ENCODE assay signal across 1 cellular context in the genomic region with DNA sequence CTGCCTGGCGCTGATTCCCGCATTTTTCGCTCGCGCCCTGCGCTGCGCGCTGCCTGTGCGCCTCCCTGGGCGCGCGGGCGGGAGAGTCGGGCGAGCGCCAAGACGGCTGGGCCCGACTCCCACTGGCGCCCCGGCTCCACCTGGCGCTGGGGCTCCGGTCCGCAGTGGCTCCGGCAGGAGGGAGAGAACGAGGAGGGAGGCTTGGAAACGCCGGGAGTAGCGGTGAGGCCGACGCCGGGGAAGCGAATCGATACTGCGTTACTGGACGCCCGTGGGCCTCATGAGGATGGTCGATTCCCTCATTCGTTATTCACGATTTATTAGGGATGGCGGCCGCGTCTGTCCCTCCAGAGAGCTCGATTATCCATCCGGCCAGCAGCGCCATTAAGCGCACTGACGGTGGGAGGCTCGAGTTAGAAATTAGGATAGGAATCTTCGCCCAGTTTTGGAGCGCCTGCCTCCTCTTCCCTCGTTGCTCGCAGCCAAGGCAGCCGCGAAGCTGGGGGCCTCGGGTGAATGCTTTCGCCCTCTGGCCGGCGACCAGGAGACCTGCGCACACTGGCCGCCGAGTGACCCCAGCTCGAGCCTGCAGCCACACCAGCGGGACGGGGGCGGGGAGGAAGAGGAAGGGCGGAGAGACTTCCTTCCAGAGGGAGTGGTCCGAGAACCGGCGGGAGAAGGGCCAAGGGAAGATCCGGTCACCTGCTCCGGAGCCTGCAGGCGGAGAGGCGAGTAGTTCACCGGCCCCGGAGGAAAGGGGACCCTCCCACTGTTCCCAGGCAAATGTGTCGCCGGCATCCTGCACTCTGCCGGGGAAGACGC.
TF ChIP-seq lines count a peak whose summit lies in the region.

No MANE protein-coding gene starts in this region.

TF ChIP-seq in K562, 482 proteins besides CTCF, POLR2A, EP300 and RAD21 (continued from another document and continues in another):
- TF ChIP-seq, protein P1, sequence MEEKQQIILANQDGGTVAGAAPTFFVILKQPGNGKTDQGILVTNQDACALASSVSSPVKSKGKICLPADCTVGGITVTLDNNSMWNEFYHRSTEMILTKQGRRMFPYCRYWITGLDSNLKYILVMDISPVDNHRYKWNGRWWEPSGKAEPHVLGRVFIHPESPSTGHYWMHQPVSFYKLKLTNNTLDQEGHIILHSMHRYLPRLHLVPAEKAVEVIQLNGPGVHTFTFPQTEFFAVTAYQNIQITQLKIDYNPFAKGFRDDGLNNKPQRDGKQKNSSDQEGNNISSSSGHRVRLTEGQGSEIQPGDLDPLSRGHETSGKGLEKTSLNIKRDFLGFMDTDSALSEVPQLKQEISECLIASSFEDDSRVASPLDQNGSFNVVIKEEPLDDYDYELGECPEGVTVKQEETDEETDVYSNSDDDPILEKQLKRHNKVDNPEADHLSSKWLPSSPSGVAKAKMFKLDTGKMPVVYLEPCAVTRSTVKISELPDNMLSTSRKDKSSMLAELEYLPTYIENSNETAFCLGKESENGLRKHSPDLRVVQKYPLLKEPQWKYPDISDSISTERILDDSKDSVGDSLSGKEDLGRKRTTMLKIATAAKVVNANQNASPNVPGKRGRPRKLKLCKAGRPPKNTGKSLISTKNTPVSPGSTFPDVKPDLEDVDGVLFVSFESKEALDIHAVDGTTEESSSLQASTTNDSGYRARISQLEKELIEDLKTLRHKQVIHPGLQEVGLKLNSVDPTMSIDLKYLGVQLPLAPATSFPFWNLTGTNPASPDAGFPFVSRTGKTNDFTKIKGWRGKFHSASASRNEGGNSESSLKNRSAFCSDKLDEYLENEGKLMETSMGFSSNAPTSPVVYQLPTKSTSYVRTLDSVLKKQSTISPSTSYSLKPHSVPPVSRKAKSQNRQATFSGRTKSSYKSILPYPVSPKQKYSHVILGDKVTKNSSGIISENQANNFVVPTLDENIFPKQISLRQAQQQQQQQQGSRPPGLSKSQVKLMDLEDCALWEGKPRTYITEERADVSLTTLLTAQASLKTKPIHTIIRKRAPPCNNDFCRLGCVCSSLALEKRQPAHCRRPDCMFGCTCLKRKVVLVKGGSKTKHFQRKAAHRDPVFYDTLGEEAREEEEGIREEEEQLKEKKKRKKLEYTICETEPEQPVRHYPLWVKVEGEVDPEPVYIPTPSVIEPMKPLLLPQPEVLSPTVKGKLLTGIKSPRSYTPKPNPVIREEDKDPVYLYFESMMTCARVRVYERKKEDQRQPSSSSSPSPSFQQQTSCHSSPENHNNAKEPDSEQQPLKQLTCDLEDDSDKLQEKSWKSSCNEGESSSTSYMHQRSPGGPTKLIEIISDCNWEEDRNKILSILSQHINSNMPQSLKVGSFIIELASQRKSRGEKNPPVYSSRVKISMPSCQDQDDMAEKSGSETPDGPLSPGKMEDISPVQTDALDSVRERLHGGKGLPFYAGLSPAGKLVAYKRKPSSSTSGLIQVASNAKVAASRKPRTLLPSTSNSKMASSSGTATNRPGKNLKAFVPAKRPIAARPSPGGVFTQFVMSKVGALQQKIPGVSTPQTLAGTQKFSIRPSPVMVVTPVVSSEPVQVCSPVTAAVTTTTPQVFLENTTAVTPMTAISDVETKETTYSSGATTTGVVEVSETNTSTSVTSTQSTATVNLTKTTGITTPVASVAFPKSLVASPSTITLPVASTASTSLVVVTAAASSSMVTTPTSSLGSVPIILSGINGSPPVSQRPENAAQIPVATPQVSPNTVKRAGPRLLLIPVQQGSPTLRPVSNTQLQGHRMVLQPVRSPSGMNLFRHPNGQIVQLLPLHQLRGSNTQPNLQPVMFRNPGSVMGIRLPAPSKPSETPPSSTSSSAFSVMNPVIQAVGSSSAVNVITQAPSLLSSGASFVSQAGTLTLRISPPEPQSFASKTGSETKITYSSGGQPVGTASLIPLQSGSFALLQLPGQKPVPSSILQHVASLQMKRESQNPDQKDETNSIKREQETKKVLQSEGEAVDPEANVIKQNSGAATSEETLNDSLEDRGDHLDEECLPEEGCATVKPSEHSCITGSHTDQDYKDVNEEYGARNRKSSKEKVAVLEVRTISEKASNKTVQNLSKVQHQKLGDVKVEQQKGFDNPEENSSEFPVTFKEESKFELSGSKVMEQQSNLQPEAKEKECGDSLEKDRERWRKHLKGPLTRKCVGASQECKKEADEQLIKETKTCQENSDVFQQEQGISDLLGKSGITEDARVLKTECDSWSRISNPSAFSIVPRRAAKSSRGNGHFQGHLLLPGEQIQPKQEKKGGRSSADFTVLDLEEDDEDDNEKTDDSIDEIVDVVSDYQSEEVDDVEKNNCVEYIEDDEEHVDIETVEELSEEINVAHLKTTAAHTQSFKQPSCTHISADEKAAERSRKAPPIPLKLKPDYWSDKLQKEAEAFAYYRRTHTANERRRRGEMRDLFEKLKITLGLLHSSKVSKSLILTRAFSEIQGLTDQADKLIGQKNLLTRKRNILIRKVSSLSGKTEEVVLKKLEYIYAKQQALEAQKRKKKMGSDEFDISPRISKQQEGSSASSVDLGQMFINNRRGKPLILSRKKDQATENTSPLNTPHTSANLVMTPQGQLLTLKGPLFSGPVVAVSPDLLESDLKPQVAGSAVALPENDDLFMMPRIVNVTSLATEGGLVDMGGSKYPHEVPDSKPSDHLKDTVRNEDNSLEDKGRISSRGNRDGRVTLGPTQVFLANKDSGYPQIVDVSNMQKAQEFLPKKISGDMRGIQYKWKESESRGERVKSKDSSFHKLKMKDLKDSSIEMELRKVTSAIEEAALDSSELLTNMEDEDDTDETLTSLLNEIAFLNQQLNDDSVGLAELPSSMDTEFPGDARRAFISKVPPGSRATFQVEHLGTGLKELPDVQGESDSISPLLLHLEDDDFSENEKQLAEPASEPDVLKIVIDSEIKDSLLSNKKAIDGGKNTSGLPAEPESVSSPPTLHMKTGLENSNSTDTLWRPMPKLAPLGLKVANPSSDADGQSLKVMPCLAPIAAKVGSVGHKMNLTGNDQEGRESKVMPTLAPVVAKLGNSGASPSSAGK (IDR thresholded peaks at IDR 0.05): peak; percentile 86
- TF ChIP-seq HMGN3 (IDR thresholded peaks at IDR 0.05; ENCODE audit: borderline replicate concordance, extremely low read depth, insufficient read length, low read depth, low read length) (peak; percentile 66), ATF1 (CRISPR knock-in tag; IDR thresholded peaks at IDR 0.05) (no peak), ATF1 (tag; IDR thresholded peaks at IDR 0.05) (0 out of 2 replicates have a peak, but pooled peaks have one; percentile 26), ARNT (IDR thresholded peaks at IDR 0.05) (0 out of 4 replicates have a peak, but pooled peaks of 1 of the 2 experiments have one; percentile 6), HDAC6 (IDR thresholded peaks at IDR 0.05; ENCODE audit: low read depth, low read length) (0 out of 2 replicates have a peak, but pooled peaks have one; percentile 35), TRIM28 (IDR thresholded peaks at IDR 0.05) (0 out of 2 replicates have a peak, but pooled peaks have one; percentile 32), HNRNPL (IDR thresholded peaks at IDR 0.05; ENCODE audit: low read depth, low read length) (no peak), POLR2G (IDR thresholded peaks at IDR 0.05; ENCODE audit: low read depth, low read length) (peak; percentile 97), HOXB6 (CRISPR knock-in tag; IDR thresholded peaks at IDR 0.05; ENCODE audit: borderline replicate concordance) (no peak), L3MBTL2 (IDR thresholded peaks at IDR 0.05) (peak; percentile 91), LEF1 (IDR thresholded peaks at IDR 0.05) (peak; percentile 44; the same call in 1 of the 2 replicates), CBFB (CRISPR knock-in tag; IDR thresholded peaks at IDR 0.05) (no peak), GTF2E2 (tag; IDR thresholded peaks at IDR 0.05) (no peak), XRCC3 (IDR thresholded peaks at IDR 0.05) (no peak), HDAC1 (IDR thresholded peaks at IDR 0.05) (peak in 1 of 2 experiments; percentile 13; a peak in 1 of 4 replicates), CBFA2T2 (conservative IDR thresholded peaks at IDR 0.05) (peak; percentile 33; the same call in 1 of the 2 replicates), KDM4B (IDR thresholded peaks at IDR 0.05; ENCODE audit: borderline replicate concordance in 2 of 2, low read depth in 1 of 2) (0 out of 4 replicates have a peak, but pooled peaks of 1 of the 2 experiments have one; percentile 26), ZBTB17 (CRISPR knock-in tag; IDR thresholded peaks at IDR 0.05) (no peak), RFX5 (IDR thresholded peaks at IDR 0.05; ENCODE audit: low read depth, low read length) (no peak), POLR2B (IDR thresholded peaks at IDR 0.05; ENCODE audit: low read depth, partially characterized antibody) (peak; percentile 84), TAL1 (IDR thresholded peaks at IDR 0.05) (no peak)
- TF ChIP-seq, protein P2, sequence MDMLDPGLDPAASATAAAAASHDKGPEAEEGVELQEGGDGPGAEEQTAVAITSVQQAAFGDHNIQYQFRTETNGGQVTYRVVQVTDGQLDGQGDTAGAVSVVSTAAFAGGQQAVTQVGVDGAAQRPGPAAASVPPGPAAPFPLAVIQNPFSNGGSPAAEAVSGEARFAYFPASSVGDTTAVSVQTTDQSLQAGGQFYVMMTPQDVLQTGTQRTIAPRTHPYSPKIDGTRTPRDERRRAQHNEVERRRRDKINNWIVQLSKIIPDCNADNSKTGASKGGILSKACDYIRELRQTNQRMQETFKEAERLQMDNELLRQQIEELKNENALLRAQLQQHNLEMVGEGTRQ (CRISPR knock-in tag; IDR thresholded peaks at IDR 0.05): peak; percentile 68
- TF ChIP-seq, protein P3, sequence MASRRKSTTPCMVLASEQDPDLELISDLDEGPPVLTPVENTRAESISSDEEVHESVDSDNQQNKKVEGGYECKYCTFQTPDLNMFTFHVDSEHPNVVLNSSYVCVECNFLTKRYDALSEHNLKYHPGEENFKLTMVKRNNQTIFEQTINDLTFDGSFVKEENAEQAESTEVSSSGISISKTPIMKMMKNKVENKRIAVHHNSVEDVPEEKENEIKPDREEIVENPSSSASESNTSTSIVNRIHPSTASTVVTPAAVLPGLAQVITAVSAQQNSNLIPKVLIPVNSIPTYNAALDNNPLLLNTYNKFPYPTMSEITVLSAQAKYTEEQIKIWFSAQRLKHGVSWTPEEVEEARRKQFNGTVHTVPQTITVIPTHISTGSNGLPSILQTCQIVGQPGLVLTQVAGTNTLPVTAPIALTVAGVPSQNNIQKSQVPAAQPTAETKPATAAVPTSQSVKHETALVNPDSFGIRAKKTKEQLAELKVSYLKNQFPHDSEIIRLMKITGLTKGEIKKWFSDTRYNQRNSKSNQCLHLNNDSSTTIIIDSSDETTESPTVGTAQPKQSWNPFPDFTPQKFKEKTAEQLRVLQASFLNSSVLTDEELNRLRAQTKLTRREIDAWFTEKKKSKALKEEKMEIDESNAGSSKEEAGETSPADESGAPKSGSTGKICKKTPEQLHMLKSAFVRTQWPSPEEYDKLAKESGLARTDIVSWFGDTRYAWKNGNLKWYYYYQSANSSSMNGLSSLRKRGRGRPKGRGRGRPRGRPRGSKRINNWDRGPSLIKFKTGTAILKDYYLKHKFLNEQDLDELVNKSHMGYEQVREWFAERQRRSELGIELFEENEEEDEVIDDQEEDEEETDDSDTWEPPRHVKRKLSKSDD (conservative IDR thresholded peaks at IDR 0.05; ENCODE audit: low read length): no peak
- TF ChIP-seq, protein P4, sequence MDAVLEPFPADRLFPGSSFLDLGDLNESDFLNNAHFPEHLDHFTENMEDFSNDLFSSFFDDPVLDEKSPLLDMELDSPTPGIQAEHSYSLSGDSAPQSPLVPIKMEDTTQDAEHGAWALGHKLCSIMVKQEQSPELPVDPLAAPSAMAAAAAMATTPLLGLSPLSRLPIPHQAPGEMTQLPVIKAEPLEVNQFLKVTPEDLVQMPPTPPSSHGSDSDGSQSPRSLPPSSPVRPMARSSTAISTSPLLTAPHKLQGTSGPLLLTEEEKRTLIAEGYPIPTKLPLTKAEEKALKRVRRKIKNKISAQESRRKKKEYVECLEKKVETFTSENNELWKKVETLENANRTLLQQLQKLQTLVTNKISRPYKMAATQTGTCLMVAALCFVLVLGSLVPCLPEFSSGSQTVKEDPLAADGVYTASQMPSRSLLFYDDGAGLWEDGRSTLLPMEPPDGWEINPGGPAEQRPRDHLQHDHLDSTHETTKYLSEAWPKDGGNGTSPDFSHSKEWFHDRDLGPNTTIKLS (IDR thresholded peaks at IDR 0.05; ENCODE audit: borderline replicate concordance, low read depth): 0 out of 2 replicates have a peak, but pooled peaks have one; percentile 30
- TF ChIP-seq, protein P5, sequence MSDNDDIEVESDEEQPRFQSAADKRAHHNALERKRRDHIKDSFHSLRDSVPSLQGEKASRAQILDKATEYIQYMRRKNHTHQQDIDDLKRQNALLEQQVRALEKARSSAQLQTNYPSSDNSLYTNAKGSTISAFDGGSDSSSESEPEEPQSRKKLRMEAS (CRISPR knock-in tag; IDR thresholded peaks at IDR 0.05): peak; percentile 49
- TF ChIP-seq, protein P6, sequence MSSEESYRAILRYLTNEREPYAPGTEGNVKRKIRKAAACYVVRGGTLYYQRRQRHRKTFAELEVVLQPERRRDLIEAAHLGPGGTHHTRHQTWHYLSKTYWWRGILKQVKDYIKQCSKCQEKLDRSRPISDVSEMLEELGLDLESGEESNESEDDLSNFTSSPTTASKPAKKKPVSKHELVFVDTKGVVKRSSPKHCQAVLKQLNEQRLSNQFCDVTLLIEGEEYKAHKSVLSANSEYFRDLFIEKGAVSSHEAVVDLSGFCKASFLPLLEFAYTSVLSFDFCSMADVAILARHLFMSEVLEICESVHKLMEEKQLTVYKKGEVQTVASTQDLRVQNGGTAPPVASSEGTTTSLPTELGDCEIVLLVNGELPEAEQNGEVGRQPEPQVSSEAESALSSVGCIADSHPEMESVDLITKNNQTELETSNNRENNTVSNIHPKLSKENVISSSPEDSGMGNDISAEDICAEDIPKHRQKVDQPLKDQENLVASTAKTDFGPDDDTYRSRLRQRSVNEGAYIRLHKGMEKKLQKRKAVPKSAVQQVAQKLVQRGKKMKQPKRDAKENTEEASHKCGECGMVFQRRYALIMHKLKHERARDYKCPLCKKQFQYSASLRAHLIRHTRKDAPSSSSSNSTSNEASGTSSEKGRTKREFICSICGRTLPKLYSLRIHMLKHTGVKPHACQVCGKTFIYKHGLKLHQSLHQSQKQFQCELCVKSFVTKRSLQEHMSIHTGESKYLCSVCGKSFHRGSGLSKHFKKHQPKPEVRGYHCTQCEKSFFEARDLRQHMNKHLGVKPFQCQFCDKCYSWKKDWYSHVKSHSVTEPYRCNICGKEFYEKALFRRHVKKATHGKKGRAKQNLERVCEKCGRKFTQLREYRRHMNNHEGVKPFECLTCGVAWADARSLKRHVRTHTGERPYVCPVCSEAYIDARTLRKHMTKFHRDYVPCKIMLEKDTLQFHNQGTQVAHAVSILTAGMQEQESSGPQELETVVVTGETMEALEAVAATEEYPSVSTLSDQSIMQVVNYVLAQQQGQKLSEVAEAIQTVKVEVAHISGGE (CRISPR knock-in tag; IDR thresholded peaks at IDR 0.05): peak in 1 of 3 experiments; percentile 76; a peak in 2 of 6 replicates
- TF ChIP-seq, protein P7, sequence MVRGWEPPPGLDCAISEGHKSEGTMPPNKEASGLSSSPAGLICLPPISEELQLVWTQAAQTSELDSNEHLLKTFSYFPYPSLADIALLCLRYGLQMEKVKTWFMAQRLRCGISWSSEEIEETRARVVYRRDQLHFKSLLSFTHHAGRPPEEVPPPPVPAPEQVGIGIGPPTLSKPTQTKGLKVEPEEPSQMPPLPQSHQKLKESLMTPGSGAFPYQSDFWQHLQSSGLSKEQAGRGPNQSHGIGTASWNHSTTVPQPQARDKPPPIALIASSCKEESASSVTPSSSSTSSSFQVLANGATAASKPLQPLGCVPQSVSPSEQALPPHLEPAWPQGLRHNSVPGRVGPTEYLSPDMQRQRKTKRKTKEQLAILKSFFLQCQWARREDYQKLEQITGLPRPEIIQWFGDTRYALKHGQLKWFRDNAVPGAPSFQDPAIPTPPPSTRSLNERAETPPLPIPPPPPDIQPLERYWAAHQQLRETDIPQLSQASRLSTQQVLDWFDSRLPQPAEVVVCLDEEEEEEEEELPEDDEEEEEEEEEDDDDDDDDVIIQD (CRISPR knock-in tag; IDR thresholded peaks at IDR 0.05): no peak
